ENCODE assay signal across 13 cellular contexts in genomic region chr7:47653550-47654351, GRCh38.
DNase-seq lines count a peak whose midpoint lies in the region; ATAC-seq and TF ChIP-seq lines count a peak whose summit lies in the region.
"Had no signal": no experiment of that assay in that cellular context is flagged by ENCODE, and none has a peak within 500 bp of the region (broad histone marks: within the 10 kb centered on the region; RNA-seq: fewer than 3 reads in every experiment).

No MANE protein-coding gene starts in this region.

- H3K9me3 Mint-ChIP-seq in T-helper 2 cell treated with Interferon-gamma antibody and Interleukin-4, amounts not matched to agents 5 μg/mL and 100 μg/mL, for 36 hours = no peaks in the 10 kb centered on the region
- H3K9me3 Mint-ChIP-seq in WTC11 = no peaks in the 10 kb centered on the region
- H3K9me3 Mint-ChIP-seq: activated naive CD4-positive, alpha-beta T cell treated with anti-CD3 and anti-CD28 coated beads, Interleukin-2, amount 10 ng/mL, durations not matched to agents 7 days and 5 days had no signal

- H3K4me3 ChIP-seq in tibial artery = no peak overlapping the region
- H3K4me3 ChIP-seq: colonic mucosa had no signal

- TF ChIP-seq CTCF in WTC11 (IDR thresholded peaks at IDR 0.05) = no peak
- TF ChIP-seq CTCF in tibial artery (IDR thresholded peaks at IDR 0.05) = no peak

- CTCF ChIA-PET in WTC11 (lab: Charles Lee) = interaction anchor here (0.8 to 1.6 kb wide), 6 partner anchors 9 to 388 kb away, joined by 3 to 6 read pairs (median 4); no protein-coding TSS in a partner anchor

- POLR2A ChIA-PET in WTC11 (lab: Charles Lee) = interaction anchor here (0.6 kb wide), 1 partner anchor 14 kb away, joined by 7 read pairs; no protein-coding TSS in a partner anchor

- H3K27me3 Mint-ChIP-seq in T-helper 2 cell treated with Interferon-gamma antibody and Interleukin-4, amounts not matched to agents 5 μg/mL and 100 μg/mL, for 36 hours (ENCODE audit: low read depth) = no peaks in the 10 kb centered on the region
- no peaks in the 10 kb centered on the region; the same call in 1 of the 2 replicates for H3K27me3 Mint-ChIP-seq in WTC11 (ENCODE audit: low read depth)

- peaks cover 0 to 44% (median 26%) of the 10 kb centered on the region in 4 donors for H3K4me1 ChIP-seq in tibial artery
- H3K4me1 ChIP-seq: colonic mucosa had no signal

- peak overlapping the region; percentile 48 to 65 for H3K27ac ChIP-seq in tibial artery
- H3K27ac ChIP-seq: colonic mucosa had no signal

- H3K4me3 Mint-ChIP-seq in T-helper 2 cell treated with Interferon-gamma antibody and Interleukin-4, amounts not matched to agents 5 μg/mL and 100 μg/mL, for 36 hours = no peak overlapping the region
- no peak overlapping the region for H3K4me3 Mint-ChIP-seq in WTC11
- H3K4me3 Mint-ChIP-seq: activated naive CD4-positive, alpha-beta T cell treated with anti-CD3 and anti-CD28 coated beads, Interleukin-2, amount 10 ng/mL, durations not matched to agents 7 days and 5 days had no signal

- H3K36me3 Mint-ChIP-seq in T-helper 2 cell treated with Interferon-gamma antibody and Interleukin-4, amounts not matched to agents 5 μg/mL and 100 μg/mL, for 36 hours (ENCODE audit: low read depth) = no peaks in the 10 kb centered on the region
- no peaks in the 10 kb centered on the region for H3K36me3 Mint-ChIP-seq in WTC11
- H3K36me3 Mint-ChIP-seq: activated naive CD4-positive, alpha-beta T cell treated with anti-CD3 and anti-CD28 coated beads, Interleukin-2, amount 10 ng/mL, durations not matched to agents 7 days and 5 days had no signal

- no peaks in the 10 kb centered on the region for H3K4me1 Mint-ChIP-seq in T-helper 2 cell treated with Interferon-gamma antibody and Interleukin-4, amounts not matched to agents 5 μg/mL and 100 μg/mL, for 36 hours (ENCODE audit: low read depth)
- H3K4me1 Mint-ChIP-seq in WTC11 = peaks cover 22% of the 10 kb centered on the region
- H3K4me1 Mint-ChIP-seq: activated naive CD4-positive, alpha-beta T cell treated with anti-CD3 and anti-CD28 coated beads, Interleukin-2, amount 10 ng/mL, durations not matched to agents 7 days and 5 days had no signal

- no peak for DNase-seq in T-helper 2 cell treated with Interferon-gamma antibody and Interleukin-4, amounts not matched to agents 5 μg/mL and 100 μg/mL, for 36 hours (ENCODE audit: low spot score)
- DNase-seq in T-helper 2 cell (no peak), WTC11 (ENCODE audit: low spot score) (no peak), kidney glomerular epithelial cell (lab: John Stamatoyannopoulos, UW) (peak; percentile 71), tibial artery (no peak), SK-N-DZ (ENCODE audit: low spot score) (no peak)
- DNase-seq: activated naive CD4-positive, alpha-beta T cell treated with anti-CD3 and anti-CD28 coated beads, Interleukin-2, amount 10 ng/mL, durations not matched to agents 7 days and 5 days; colonic mucosa; DMS79; OCI-M1; T1000 had no signal

- H3K36me3 ChIP-seq in tibial artery = no peaks in the 10 kb centered on the region
- H3K36me3 ChIP-seq: colonic mucosa had no signal

- intact Hi-C loops in tibial artery (cut with DNase I; ENCODE audit: low total_unique reads) = no loop called here

- no peaks in the 10 kb centered on the region for H3K27me3 ChIP-seq in tibial artery
- H3K27me3 ChIP-seq: colonic mucosa had no signal

- ATAC-seq in WTC11 = peak; percentile 46
- ATAC-seq in HG03108 (IDR thresholded peaks at IDR 0.05; ENCODE audit: unreplicated experiment) = no peak
- no peak for ATAC-seq in GM21786 (IDR thresholded peaks at IDR 0.05; ENCODE audit: unreplicated experiment)

- no peaks in the 10 kb centered on the region for H3K9me3 ChIP-seq in tibial artery
- H3K9me3 ChIP-seq: colonic mucosa had no signal

- peak overlapping the region; percentile 37 for H3K27ac Mint-ChIP-seq in T-helper 2 cell treated with Interferon-gamma antibody and Interleukin-4, amounts not matched to agents 5 μg/mL and 100 μg/mL, for 36 hours
- H3K27ac Mint-ChIP-seq in WTC11 = no peak overlapping the region
- H3K27ac Mint-ChIP-seq: activated naive CD4-positive, alpha-beta T cell treated with anti-CD3 and anti-CD28 coated beads, Interleukin-2, amount 10 ng/mL, durations not matched to agents 7 days and 5 days had no signal

TF ChIP-seq in WTC11, 78 proteins besides CTCF, POLR2A, EP300 and RAD21 (continues in another document):
- no peak for TF ChIP-seq USF1 (CRISPR knock-in tag; IDR thresholded peaks at IDR 0.05)
- TF ChIP-seq ZNF281 (CRISPR knock-in tag; IDR thresholded peaks at IDR 0.05) = no peak
- TF ChIP-seq MLX (CRISPR knock-in tag; IDR thresholded peaks at IDR 0.05) = no peak
- TF ChIP-seq TCF7 (CRISPR knock-in tag; IDR thresholded peaks at IDR 0.05; ENCODE audit: low read depth) = no peak
- no peak for TF ChIP-seq USF2 (CRISPR knock-in tag; IDR thresholded peaks at IDR 0.05)
- no peak for TF ChIP-seq ATF6 (CRISPR knock-in tag; IDR thresholded peaks at IDR 0.05)
- TF ChIP-seq STAT6 (CRISPR knock-in tag; conservative IDR thresholded peaks at IDR 0.05; ENCODE audit: low read depth) = no peak
